23 cellular contexts compared by ENCODE assay signal in the genomic region with DNA sequence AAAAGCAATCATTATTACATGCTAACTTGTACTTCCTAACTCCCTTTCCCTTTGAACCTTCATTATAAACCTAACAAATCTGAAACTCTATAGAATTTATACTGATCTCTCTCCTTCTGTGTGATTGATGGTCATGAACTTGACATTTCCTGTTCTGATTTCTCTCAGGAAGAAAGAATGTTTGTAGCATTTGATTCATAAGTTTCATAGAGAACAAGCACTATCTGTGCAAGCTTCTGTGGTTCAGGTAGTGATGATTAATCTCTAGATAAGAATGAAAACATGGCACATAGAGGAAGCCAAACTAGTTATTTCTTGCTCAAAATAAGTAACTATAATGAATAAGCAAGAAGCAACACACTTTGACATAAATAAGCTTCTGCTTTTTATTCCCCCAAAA. TPM values are rescaled to one million over a fixed set of nuclear protein-coding genes. Genes with fewer than 3 reads are reported as not detected.
DNase-seq lines count a peak whose midpoint lies in the region; ATAC-seq, FAIRE-seq and TF ChIP-seq lines count a peak whose summit lies in the region.
"Had no signal": no experiment of that assay in that cellular context is flagged by ENCODE, and none has a peak within 500 bp of the region (broad histone marks: within the 10 kb centered on the region; RNA-seq: fewer than 3 reads in every experiment).

No MANE protein-coding gene starts in this region.

- H3K9me3 ChIP-seq in upper lobe of left lung: no peaks in the 10 kb centered on the region

- no peak for FAIRE-seq in bronchial epithelial cell (lab: Jason Lieb, UNC)
- FAIRE-seq: kidney had no signal

- no peaks in the 10 kb centered on the region for H3K36me3 ChIP-seq in bronchial epithelial cell (ENCODE audit: control insufficient read depth, insufficient read depth, low read length)
- H3K36me3 ChIP-seq in upper lobe of left lung: no peaks in the 10 kb centered on the region

- TF ChIP-seq POLR2A in upper lobe of left lung (IDR thresholded peaks at IDR 0.05): no peak

- no peak overlapping the region for H3K27ac ChIP-seq in upper lobe of left lung
- H3K27ac ChIP-seq: hepatocyte had no signal

- ATAC-seq in GM21529 (IDR thresholded peaks at IDR 0.05; ENCODE audit: unreplicated experiment) (peak; percentile 49), upper lobe of left lung (ENCODE audit: low FRiP score in 2 of 2) (no peak)
- no peak for ATAC-seq in stimulated activated naive CD8-positive, alpha-beta T cell treated with anti-CD3 and anti-CD28 coated beads, Interleukin-15, Interleukin-2, amounts not matched to agents 100 U/mL and 50 U/mL, for 24 hours
- ATAC-seq: natural killer cell had no signal

- H3K4me1 ChIP-seq in upper lobe of left lung: no peaks in the 10 kb centered on the region

- H3K27me3 ChIP-seq in bronchial epithelial cell (ENCODE audit: control insufficient read depth, insufficient read depth, low read length): no peaks in the 10 kb centered on the region
- H3K27me3 ChIP-seq in upper lobe of left lung: no peaks in the 10 kb centered on the region
- H3K27me3 ChIP-seq: hepatocyte had no signal

- no peak for TF ChIP-seq EP300 in upper lobe of left lung (IDR thresholded peaks at IDR 0.05)

- no peak overlapping the region for H3K4me3 ChIP-seq in bronchial epithelial cell (ENCODE audit: low read depth, low read length)
- no peak overlapping the region for H3K4me3 ChIP-seq in upper lobe of left lung
- H3K4me3 ChIP-seq: hepatocyte had no signal

- TF ChIP-seq CTCF in bronchial epithelial cell (IDR thresholded peaks at IDR 0.05; ENCODE audit: insufficient read depth, low read length, severe bottlenecking) (no peak), upper lobe of left lung (IDR thresholded peaks at IDR 0.05) (no peak)

- DNase-seq in Daoy (ENCODE audit: low read depth) (peak; percentile 1), NCI-H226 (peak; percentile 65), bronchial epithelial cell (ENCODE audit: low read depth) (peak; percentile 89), upper lobe of left lung (no peak), GM19240 (ENCODE audit: insufficient read length, low spot score) (no peak), EL (no peak)
- no peak for DNase-seq in stimulated activated naive CD8-positive, alpha-beta T cell treated with anti-CD3 and anti-CD28 coated beads, Interleukin-15, Interleukin-2, amounts not matched to agents 100 U/mL and 50 U/mL, for 24 hours
- DNase-seq: activated CD4-positive, CD25-positive, alpha-beta regulatory T cell treated with anti-CD3 and anti-CD28 coated beads, Interleukin-2, amount 50 U/mL, for 72 hours; activated gamma-delta T cell treated with Interleukin-2 at 50 U/mL for 16 hours; amniotic stem cell; C1 segment of cervical spinal cord; cerebellar nuclear complex; effector memory CD4-positive, alpha-beta T cell; H9; kidney; mesenchymal stem cell; natural killer cell; NCI-H1694 treated with DMSO at 0.1 percent for 48 hours; NCI-H510A; stimulated activated CD4-positive, alpha-beta T cell treated with anti-CD3 and anti-CD28 coated beads, Interleukin-2, amount 100 ng/mL, for 24 hours had no signal

RNA-seq across cellular contexts. Expression of a gene that starts 34.2 kb away (rescaled TPM):
- total RNA-seq in Daoy (2014; rRNA removed; shearing (Covaris generic)): 108 and 113 TPM in 2 replicates
- total RNA-seq in bronchial epithelial cell (2.8 and 8.7 TPM in 2 replicates), upper lobe of left lung (1 to 10 TPM in 4 of 6 donors, not detected in 2; 1.8 to 7.6 (median 3.9) TPM)
- total RNA-seq: natural killer cell, OCI-LY7 had no signal

RNA-seq across cellular contexts. Expression of a gene that starts 50.0 kb away (rescaled TPM):
- total RNA-seq in Daoy (2014; rRNA removed; shearing (Covaris generic)): not detected in 2 replicates
- total RNA-seq in bronchial epithelial cell: not detected in 2 replicates
- not detected for total RNA-seq in upper lobe of left lung
- total RNA-seq: hepatocyte, natural killer cell, OCI-LY7 had no signal

Comparison
In these comparisons a context has a peak if more than half of its experiments do, and no peak if none do; other contexts are left out.
1. DNase-seq: peak in Daoy (single experiment), NCI-H226 (single experiment) and bronchial epithelial cell (single experiment); none in upper lobe of left lung (0 of 2), GM19240 (single experiment), EL (single experiment) and stimulated activated naive CD8-positive, alpha-beta T cell treated with anti-CD3 and anti-CD28 coated beads, Interleukin-15, Interleukin-2, amounts not matched to agents 100 U/mL and 50 U/mL, for 24 hours (single experiment).
2. RNA of a gene that starts 34.2 kb away (total RNA-seq): 108 to 113 TPM in Daoy; 2.8 to 8.7 TPM in bronchial epithelial cell and 1.8 to 7.6 TPM in upper lobe of left lung; every median in the first group is over 10 times any median in the second.